Comparison of ENCODE assay signal across 19 cellular contexts in the genomic region with DNA sequence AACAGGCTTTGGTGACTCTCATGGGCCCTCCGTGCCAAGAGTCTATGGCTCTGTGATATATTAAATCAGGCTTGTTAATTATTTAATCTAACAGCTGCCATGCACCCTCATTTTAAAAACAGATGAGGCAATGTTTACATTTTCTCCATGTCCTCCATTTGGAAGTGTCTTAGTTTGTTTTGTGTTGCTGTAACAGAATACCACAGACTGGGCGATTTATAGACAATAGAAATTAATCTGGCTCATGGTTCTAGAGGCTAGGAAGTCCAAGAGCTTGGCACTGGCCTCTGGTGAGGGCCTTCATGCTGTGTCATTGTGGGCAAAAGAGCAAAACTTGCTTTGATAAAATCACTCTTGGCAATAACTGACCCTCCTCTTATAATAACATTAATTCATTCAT. TPM values are rescaled to one million over a fixed set of nuclear protein-coding genes. Genes with fewer than 3 reads are reported as not detected.
A peak's percentile ranks its signal among the peaks of the same experiment; 100 is the strongest.
DNase-seq lines count a peak whose midpoint lies in the region.
"Had no signal": no experiment of that assay in that cellular context is flagged by ENCODE, and none has a peak within 500 bp of the region (broad histone marks: within the 10 kb centered on the region; RNA-seq: fewer than 3 reads in every experiment).

No MANE protein-coding gene starts in this region.

- no peaks in the 10 kb centered on the region for H3K27me3 Mint-ChIP-seq in activated CD4-positive, alpha-beta T cell treated with anti-CD3 and anti-CD28 coated beads, Interleukin-2, amount 10 ng/mL, durations not matched to agents 24 days and 14 days
- H3K27me3 Mint-ChIP-seq: activated naive CD8-positive, alpha-beta T cell treated with anti-CD3 and anti-CD28 coated beads, Interleukin-2, amount 10 ng/mL, durations not matched to agents 7 days and 5 days had no signal

- DNase-seq in Caki2 (ENCODE audit: low read depth) (peak; percentile 95), NCI-H1105 treated with DMSO at 0.1 percent for 48 hours (lab: John Stamatoyannopoulos, UW) (peak; percentile 54), NCI-H69 (lab: John Stamatoyannopoulos, UW) (peak; percentile 79), kidney tubule cell (ENCODE audit: low spot score) (peak; percentile 53), SHP77 (lab: John Stamatoyannopoulos, UW) (no peak)
- DNase-seq in central memory CD4-positive, alpha-beta T cell: no peak
- DNase-seq in activated CD4-positive, alpha-beta T cell treated with anti-CD3 and anti-CD28 coated beads, Interleukin-2, amount 50 U/mL, for 4 hours: no peak
- DNase-seq in activated CD4-positive, alpha-beta T cell treated with anti-CD3 and anti-CD28 coated beads, Interleukin-2, amount 10 ng/mL, durations not matched to agents 24 days and 14 days: no peak
- DNase-seq: activated CD4-positive, alpha-beta T cell treated with anti-CD3 and anti-CD28 coated beads, Interleukin-2, amount 50 U/mL, for 1 hour; activated CD8-positive, alpha-beta memory T cell treated with anti-CD3 and anti-CD28 coated beads, Interleukin-2, amount 50 U/mL, for 4 hours; activated naive CD8-positive, alpha-beta T cell treated with anti-CD3 and anti-CD28 coated beads, Interleukin-2, amount 10 ng/mL, durations not matched to agents 7 days and 5 days; brain microvascular endothelial cell; effector memory CD8-positive, alpha-beta T cell; esophagus squamous epithelium; GDM1; hypothalamus; stimulated activated naive B cell treated with anti-CD40 and anti-IgM and Interleukin-4, amounts not matched to agents 10 μg/mL and 1 μg/mL and 100 μg/mL, for 72 hours; WERI-Rb-1 had no signal

- no peaks in the 10 kb centered on the region for H3K9me3 Mint-ChIP-seq in activated CD4-positive, alpha-beta T cell treated with anti-CD3 and anti-CD28 coated beads, Interleukin-2, amount 10 ng/mL, durations not matched to agents 24 days and 14 days
- H3K9me3 Mint-ChIP-seq: activated naive CD8-positive, alpha-beta T cell treated with anti-CD3 and anti-CD28 coated beads, Interleukin-2, amount 10 ng/mL, durations not matched to agents 7 days and 5 days; stimulated activated naive B cell treated with anti-CD40 and anti-IgM and Interleukin-4, amounts not matched to agents 10 μg/mL and 1 μg/mL and 100 μg/mL, for 72 hours had no signal

- intact Hi-C loops in activated CD4-positive, alpha-beta T cell treated with anti-CD3 and anti-CD28 coated beads, Interleukin-2, amount 10 ng/mL, durations not matched to agents 24 days and 14 days (cut with micrococcal nuclease): no loop called here

- H3K4me1 Mint-ChIP-seq in activated CD4-positive, alpha-beta T cell treated with anti-CD3 and anti-CD28 coated beads, Interleukin-2, amount 10 ng/mL, durations not matched to agents 24 days and 14 days: no peaks in the 10 kb centered on the region
- H3K4me1 Mint-ChIP-seq: activated naive CD8-positive, alpha-beta T cell treated with anti-CD3 and anti-CD28 coated beads, Interleukin-2, amount 10 ng/mL, durations not matched to agents 7 days and 5 days; stimulated activated naive B cell treated with anti-CD40 and anti-IgM and Interleukin-4, amounts not matched to agents 10 μg/mL and 1 μg/mL and 100 μg/mL, for 72 hours had no signal

- in situ Hi-C loops in Caki2 (cut with HindIII; ENCODE audit: low pct_unique_long_range_greater_than_20kb, low sequenced_read_pairs): no loop called here

- H3K4me3 Mint-ChIP-seq in activated CD4-positive, alpha-beta T cell treated with anti-CD3 and anti-CD28 coated beads, Interleukin-2, amount 10 ng/mL, durations not matched to agents 24 days and 14 days: no peak overlapping the region
- H3K4me3 Mint-ChIP-seq: activated naive CD8-positive, alpha-beta T cell treated with anti-CD3 and anti-CD28 coated beads, Interleukin-2, amount 10 ng/mL, durations not matched to agents 7 days and 5 days; effector memory CD8-positive, alpha-beta T cell; stimulated activated naive B cell treated with anti-CD40 and anti-IgM and Interleukin-4, amounts not matched to agents 10 μg/mL and 1 μg/mL and 100 μg/mL, for 72 hours had no signal

- H3K27ac Mint-ChIP-seq in activated CD4-positive, alpha-beta T cell treated with anti-CD3 and anti-CD28 coated beads, Interleukin-2, amount 10 ng/mL, durations not matched to agents 24 days and 14 days: no peak overlapping the region
- H3K27ac Mint-ChIP-seq: activated naive CD8-positive, alpha-beta T cell treated with anti-CD3 and anti-CD28 coated beads, Interleukin-2, amount 10 ng/mL, durations not matched to agents 7 days and 5 days; stimulated activated naive B cell treated with anti-CD40 and anti-IgM and Interleukin-4, amounts not matched to agents 10 μg/mL and 1 μg/mL and 100 μg/mL, for 72 hours had no signal

- no peaks in the 10 kb centered on the region for H3K36me3 Mint-ChIP-seq in activated CD4-positive, alpha-beta T cell treated with anti-CD3 and anti-CD28 coated beads, Interleukin-2, amount 10 ng/mL, durations not matched to agents 24 days and 14 days (ENCODE audit: low read depth)
- H3K36me3 Mint-ChIP-seq: activated naive CD8-positive, alpha-beta T cell treated with anti-CD3 and anti-CD28 coated beads, Interleukin-2, amount 10 ng/mL, durations not matched to agents 7 days and 5 days; stimulated activated naive B cell treated with anti-CD40 and anti-IgM and Interleukin-4, amounts not matched to agents 10 μg/mL and 1 μg/mL and 100 μg/mL, for 72 hours had no signal

RNA-seq across cellular contexts. Expression of gene B3GALT5, which starts 58.0 kb away (rescaled TPM):
- 12.1 and 25.4 TPM in 2 replicates for total RNA-seq in Caki2 (2014; rRNA removed; shearing (Covaris generic); ENCODE audit: low replicate concordance)
- total RNA-seq in activated CD4-positive, alpha-beta T cell treated with anti-CD3 and anti-CD28 coated beads, Interleukin-2, amount 10 ng/mL, durations not matched to agents 24 days and 14 days: not detected in 2 replicates
- total RNA-seq: activated naive CD8-positive, alpha-beta T cell treated with anti-CD3 and anti-CD28 coated beads, Interleukin-2, amount 10 ng/mL, durations not matched to agents 7 days and 5 days; pulmonary artery endothelial cell had no signal

Comparison
In these comparisons a context has a peak if more than half of its experiments do, and no peak if none do; other contexts are left out.
1. DNase-seq: peak in Caki2 (single experiment), NCI-H1105 treated with DMSO at 0.1 percent for 48 hours (single experiment), NCI-H69 (single experiment) and kidney tubule cell (single experiment); none in central memory CD4-positive, alpha-beta T cell (single experiment), activated CD4-positive, alpha-beta T cell treated with anti-CD3 and anti-CD28 coated beads, Interleukin-2, amount 50 U/mL, for 4 hours (0 of 2), SHP77 (0 of 2) and activated CD4-positive, alpha-beta T cell treated with anti-CD3 and anti-CD28 coated beads, Interleukin-2, amount 10 ng/mL, durations not matched to agents 24 days and 14 days (single experiment).
2. RNA of gene B3GALT5, which starts 58.0 kb away (total RNA-seq): 12.1 to 25.4 TPM in Caki2; not detected in activated CD4-positive, alpha-beta T cell treated with anti-CD3 and anti-CD28 coated beads, Interleukin-2, amount 10 ng/mL, durations not matched to agents 24 days and 14 days; every median in the first group is over 10 times any median in the second.